1 cellular context compared by ENCODE assay signal in the genomic region with DNA sequence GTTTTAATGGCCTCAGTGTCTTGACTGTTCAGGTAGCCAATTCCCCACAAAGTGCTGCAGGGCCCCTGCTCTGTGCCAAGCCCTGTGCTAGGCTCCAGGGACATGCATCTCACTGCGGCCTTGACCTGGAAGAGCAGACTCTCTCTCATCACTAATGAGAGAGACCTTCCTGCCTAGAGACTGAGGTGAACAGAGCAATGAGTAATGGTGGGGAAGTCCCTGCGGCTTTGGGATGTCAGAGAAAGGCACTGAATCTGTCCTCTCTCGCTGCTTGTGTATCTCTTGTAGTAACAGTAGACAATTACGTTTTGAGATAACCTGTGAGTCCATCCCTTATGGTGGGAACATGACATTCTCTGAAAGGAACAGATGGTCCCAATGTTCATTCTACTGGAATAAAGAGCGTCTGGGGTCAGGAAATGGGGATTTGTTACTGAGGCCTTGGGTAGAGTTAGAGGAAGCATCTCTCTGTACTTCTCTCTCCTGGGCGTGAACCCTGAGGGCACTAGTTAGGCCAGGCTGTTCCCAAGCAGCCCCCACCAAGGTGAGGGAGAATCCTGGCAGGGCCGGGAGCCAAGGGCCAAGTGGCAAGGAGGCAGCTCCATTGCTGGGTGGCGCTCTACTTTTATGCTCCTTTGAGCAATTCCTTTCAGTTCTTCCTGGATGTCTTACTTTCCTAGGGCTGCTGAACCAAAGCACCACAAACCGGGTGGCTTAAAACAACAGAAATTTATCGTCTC.
TF ChIP-seq lines count a peak whose summit lies in the region.

No MANE protein-coding gene starts in this region.

TF ChIP-seq in GM12878, 131 proteins besides CTCF, POLR2A, EP300 and RAD21:
- TF ChIP-seq RAD51 (IDR thresholded peaks at IDR 0.05) = no peak
- TF ChIP-seq IKZF2 (IDR thresholded peaks at IDR 0.05) = no peak
- no peak for TF ChIP-seq CHD2 (IDR thresholded peaks at IDR 0.05; ENCODE audit: borderline replicate concordance, low read depth, low read length)
- TF ChIP-seq ZNF622 (IDR thresholded peaks at IDR 0.05) = no peak
- TF ChIP-seq MLLT1 (IDR thresholded peaks at IDR 0.05) = no peak
- TF ChIP-seq ETV6 (conservative IDR thresholded peaks at IDR 0.05 in 1 of 2, IDR thresholded peaks at IDR 0.05 in 1 of 2; ENCODE audit: borderline replicate concordance in 1 of 2, low read depth in 1 of 2) = no peak
- TF ChIP-seq NFXL1 (IDR thresholded peaks at IDR 0.05; ENCODE audit: borderline replicate concordance) = no peak
- TF ChIP-seq MYB (IDR thresholded peaks at IDR 0.05; ENCODE audit: borderline replicate concordance, low read depth, low read length) = no peak
- TF ChIP-seq, protein P1, sequence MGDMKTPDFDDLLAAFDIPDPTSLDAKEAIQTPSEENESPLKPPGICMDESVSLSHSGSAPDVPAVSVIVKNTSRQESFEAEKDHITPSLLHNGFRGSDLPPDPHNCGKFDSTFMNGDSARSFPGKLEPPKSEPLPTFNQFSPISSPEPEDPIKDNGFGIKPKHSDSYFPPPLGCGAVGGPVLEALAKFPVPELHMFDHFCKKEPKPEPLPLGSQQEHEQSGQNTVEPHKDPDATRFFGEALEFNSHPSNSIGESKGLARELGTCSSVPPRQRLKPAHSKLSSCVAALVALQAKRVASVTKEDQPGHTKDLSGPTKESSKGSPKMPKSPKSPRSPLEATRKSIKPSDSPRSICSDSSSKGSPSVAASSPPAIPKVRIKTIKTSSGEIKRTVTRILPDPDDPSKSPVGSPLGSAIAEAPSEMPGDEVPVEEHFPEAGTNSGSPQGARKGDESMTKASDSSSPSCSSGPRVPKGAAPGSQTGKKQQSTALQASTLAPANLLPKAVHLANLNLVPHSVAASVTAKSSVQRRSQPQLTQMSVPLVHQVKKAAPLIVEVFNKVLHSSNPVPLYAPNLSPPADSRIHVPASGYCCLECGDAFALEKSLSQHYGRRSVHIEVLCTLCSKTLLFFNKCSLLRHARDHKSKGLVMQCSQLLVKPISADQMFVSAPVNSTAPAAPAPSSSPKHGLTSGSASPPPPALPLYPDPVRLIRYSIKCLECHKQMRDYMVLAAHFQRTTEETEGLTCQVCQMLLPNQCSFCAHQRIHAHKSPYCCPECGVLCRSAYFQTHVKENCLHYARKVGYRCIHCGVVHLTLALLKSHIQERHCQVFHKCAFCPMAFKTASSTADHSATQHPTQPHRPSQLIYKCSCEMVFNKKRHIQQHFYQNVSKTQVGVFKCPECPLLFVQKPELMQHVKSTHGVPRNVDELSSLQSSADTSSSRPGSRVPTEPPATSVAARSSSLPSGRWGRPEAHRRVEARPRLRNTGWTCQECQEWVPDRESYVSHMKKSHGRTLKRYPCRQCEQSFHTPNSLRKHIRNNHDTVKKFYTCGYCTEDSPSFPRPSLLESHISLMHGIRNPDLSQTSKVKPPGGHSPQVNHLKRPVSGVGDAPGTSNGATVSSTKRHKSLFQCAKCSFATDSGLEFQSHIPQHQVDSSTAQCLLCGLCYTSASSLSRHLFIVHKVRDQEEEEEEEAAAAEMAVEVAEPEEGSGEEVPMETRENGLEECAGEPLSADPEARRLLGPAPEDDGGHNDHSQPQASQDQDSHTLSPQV (IDR thresholded peaks at IDR 0.05) = no peak
- no peak for TF ChIP-seq SREBF1 (IDR thresholded peaks at IDR 0.05; ENCODE audit: low read length)
